ENCODE assay signal across 11 cellular contexts in genomic region chr1:202158810-202159533, GRCh38. TPM values are rescaled to one million over a fixed set of nuclear protein-coding genes. Genes with fewer than 3 reads are reported as not detected.
A peak's percentile ranks its signal among the peaks of the same experiment; 100 is the strongest.
DNase-seq lines count a peak whose midpoint lies in the region; ATAC-seq and TF ChIP-seq lines count a peak whose summit lies in the region.
"Had no signal": no experiment of that assay in that cellular context is flagged by ENCODE, and none has a peak within 500 bp of the region (broad histone marks: within the 10 kb centered on the region; RNA-seq: fewer than 3 reads in every experiment).

No MANE protein-coding gene starts in this region.

- H4K20me1 ChIP-seq in OCI-LY7 (ENCODE audit: insufficient read depth, low read length), result no peaks in the 10 kb centered on the region

- H3K9me2 ChIP-seq in OCI-LY7 (ENCODE audit: insufficient read depth, low read length), result no peaks in the 10 kb centered on the region

- ATAC-seq in GM18909 (IDR thresholded peaks at IDR 0.05; ENCODE audit: poor library complexity, unreplicated experiment) (no peak), heart right ventricle (no peak)

- H3K27ac ChIP-seq in OCI-LY7 (ENCODE audit: low read depth, low read length, poor library complexity, severe bottlenecking) (peak overlapping the region; percentile 89), transverse colon (peak overlapping the region; percentile 67 to 75 (median 70)), heart right ventricle (peak overlapping the region in 1 of 10 donors; percentile 93)
- H3K27ac ChIP-seq: C4-2B, GM23248 had no signal

- H3K9me3 ChIP-seq in OCI-LY7 (ENCODE audit: low read length), result no peaks in the 10 kb centered on the region
- no peaks in the 10 kb centered on the region for H3K9me3 ChIP-seq in transverse colon
- no peaks in the 10 kb centered on the region for H3K9me3 ChIP-seq in heart right ventricle

- H3K27me3 ChIP-seq in transverse colon, result no peaks in the 10 kb centered on the region
- H3K27me3 ChIP-seq in heart right ventricle, result no peaks in the 10 kb centered on the region

- no peaks in the 10 kb centered on the region for H3K9me3 Mint-ChIP-seq in activated naive CD4-positive, alpha-beta T cell treated with anti-CD3 and anti-CD28 coated beads for 36 hours
- H3K9me3 Mint-ChIP-seq in dendritic cell treated with granulocyte-macrophage colony-stimulating factor and Interleukin-4, amounts not matched to agents 40 ng/mL and 50 ng/mL, for 4 days, result no peaks in the 10 kb centered on the region

- peaks cover 92% of the 10 kb centered on the region for H3K4me1 ChIP-seq in OCI-LY7 (ENCODE audit: insufficient read depth, low read length, poor library complexity, severe bottlenecking)
- H3K4me1 ChIP-seq in transverse colon, result peaks cover 0 to 15% (median 4%) of the 10 kb centered on the region in 4 donors
- peaks cover 0 to 53% (median 6%) of the 10 kb centered on the region in 9 donors for H3K4me1 ChIP-seq in heart right ventricle

- CTCF ChIA-PET in activated naive CD4-positive, alpha-beta T cell treated with anti-CD3 and anti-CD28 coated beads for 36 hours (lab: Charles Lee), result interaction anchor here (1.2 to 2.3 kb wide), 7 partner anchors 12 to 158 kb away, joined by 4 to 13 read pairs (median 9); partner anchors contain the start of genes ARL8A and LGR6
- CTCF ChIA-PET in OCI-LY7 (lab: Charles Lee; ENCODE audit: unreplicated experiment), result no interaction called here

- no peak for TF ChIP-seq EP300 in transverse colon (IDR thresholded peaks at IDR 0.05; ENCODE audit: low read depth)

- peak overlapping the region; percentile 100 for H3K27ac Mint-ChIP-seq in activated naive CD4-positive, alpha-beta T cell treated with anti-CD3 and anti-CD28 coated beads for 36 hours
- H3K27ac Mint-ChIP-seq in dendritic cell treated with granulocyte-macrophage colony-stimulating factor and Interleukin-4, amounts not matched to agents 40 ng/mL and 50 ng/mL, for 4 days, result peak overlapping the region; percentile 92

- no TSS peak for BruUV-seq in OCI-LY7 (replicated peaks; lab: Mats Ljungman, UMichigan)

- POLR2A ChIA-PET in OCI-LY7 (lab: Charles Lee), result interaction anchor here (0.5 to 1.7 kb wide), 4 partner anchors 12 to 384 kb away, joined by 3 to 7 read pairs (median 4); no protein-coding TSS in a partner anchor

- H3K27me3 Mint-ChIP-seq in activated naive CD4-positive, alpha-beta T cell treated with anti-CD3 and anti-CD28 coated beads for 36 hours (ENCODE audit: low read depth), result no peaks in the 10 kb centered on the region
- H3K27me3 Mint-ChIP-seq in dendritic cell treated with granulocyte-macrophage colony-stimulating factor and Interleukin-4, amounts not matched to agents 40 ng/mL and 50 ng/mL, for 4 days, result peaks cover 1% of the 10 kb centered on the region

- H3K4me1 Mint-ChIP-seq in activated naive CD4-positive, alpha-beta T cell treated with anti-CD3 and anti-CD28 coated beads for 36 hours (ENCODE audit: low read depth), result peaks cover 77% of the 10 kb centered on the region
- peaks cover 92% of the 10 kb centered on the region for H3K4me1 Mint-ChIP-seq in dendritic cell treated with granulocyte-macrophage colony-stimulating factor and Interleukin-4, amounts not matched to agents 40 ng/mL and 50 ng/mL, for 4 days (ENCODE audit: low read depth)

- in situ Hi-C loops in transverse colon (cut with MboI; ENCODE audit: low pct_ligation_motif_present in 1 of 4, low pct_unique_long_range_greater_than_20kb in 1 of 4, low sequenced_read_pairs in 3 of 4), result no loop called here

- H2AFZ ChIP-seq in OCI-LY7 (ENCODE audit: low read length), result peak overlapping the region; percentile 24; the same call in 1 of the 2 replicates
- H2AFZ ChIP-seq: GM23248 had no signal

- peaks cover 30% of the 10 kb centered on the region; the same call in 1 of the 2 replicates for H3K79me2 ChIP-seq in OCI-LY7 (ENCODE audit: insufficient read depth, low read depth, low read length)

- peak overlapping the region; percentile 95 for H3K4me2 ChIP-seq in OCI-LY7 (ENCODE audit: low read length)

- peak; percentile 59 for DNase-seq in activated naive CD4-positive, alpha-beta T cell treated with anti-CD3 and anti-CD28 coated beads for 36 hours
- no peak for DNase-seq in activated naive CD4-positive, alpha-beta T cell (lab: John Stamatoyannopoulos, UW)
- DNase-seq in OCI-LY7 (ENCODE audit: low spot score) (peak; percentile 70), transverse colon (no peak), heart right ventricle (no peak), T1000 (lab: John Stamatoyannopoulos, UW) (no peak)
- DNase-seq: GM23248, NCI-H1105 treated with DMSO at 0.1 percent for 48 hours had no signal

- peak; percentile 79 for TF ChIP-seq CTCF in OCI-LY7 (conservative IDR thresholded peaks at IDR 0.05; ENCODE audit: low read length)
- TF ChIP-seq CTCF in transverse colon (IDR thresholded peaks at IDR 0.05), result no peak
- no peak for TF ChIP-seq CTCF in heart right ventricle (IDR thresholded peaks at IDR 0.05)

- no peak for TF ChIP-seq POLR2A in transverse colon (IDR thresholded peaks at IDR 0.05)

- H3K36me3 ChIP-seq in OCI-LY7 (ENCODE audit: insufficient read depth, low read length) (peaks cover 40% of the 10 kb centered on the region), transverse colon (no peaks in the 10 kb centered on the region), heart right ventricle (peaks cover 0 to 5% (median 0%) of the 10 kb centered on the region in 9 donors)

- peaks cover 45% of the 10 kb centered on the region for H3K36me3 Mint-ChIP-seq in activated naive CD4-positive, alpha-beta T cell treated with anti-CD3 and anti-CD28 coated beads for 36 hours (ENCODE audit: low read depth)
- H3K36me3 Mint-ChIP-seq in dendritic cell treated with granulocyte-macrophage colony-stimulating factor and Interleukin-4, amounts not matched to agents 40 ng/mL and 50 ng/mL, for 4 days (ENCODE audit: low read depth), result peaks cover 64% of the 10 kb centered on the region

- 77 to 92% methylated on average over 2 to 10 of the region's 10 CpGs for WGBS in transverse colon (ENCODE audit: low coverage in 1 of 2), 2 donors
- WGBS in heart right ventricle, 2 donors, result 95% methylated on average over 10 of the region's 10 CpGs

- intact Hi-C loops in activated naive CD4-positive, alpha-beta T cell treated with anti-CD3 and anti-CD28 coated beads for 36 hours (cut with micrococcal nuclease), result no loop called here
- intact Hi-C loops in OCI-LY7 (cut with micrococcal nuclease; ENCODE audit: unreplicated experiment) (no loop called here), transverse colon (cut with DNase I; ENCODE audit: low total_unique reads) (no loop called here), heart right ventricle (cut with DNase I) (no loop called here)
- intact Hi-C loops in dendritic cell treated with granulocyte-macrophage colony-stimulating factor and Interleukin-4, amounts not matched to agents 40 ng/mL and 50 ng/mL, for 4 days (cut with micrococcal nuclease), result no loop called here

- H3K4me3 ChIP-seq in OCI-LY7 (ENCODE audit: low read depth, low read length, poor library complexity, severe bottlenecking) (peak overlapping the region; percentile 73), transverse colon (peak overlapping the region in 3 of 4 donors; percentile 9 to 41 (median 25)), heart right ventricle (peak overlapping the region in 1 of 10 donors; percentile 61)
- H3K4me3 ChIP-seq: GM23248 had no signal

- peak overlapping the region; percentile 99 for H3K4me3 Mint-ChIP-seq in activated naive CD4-positive, alpha-beta T cell treated with anti-CD3 and anti-CD28 coated beads for 36 hours
- H3K4me3 Mint-ChIP-seq in dendritic cell treated with granulocyte-macrophage colony-stimulating factor and Interleukin-4, amounts not matched to agents 40 ng/mL and 50 ng/mL, for 4 days, result peak overlapping the region; percentile 95

RNA-seq across cellular contexts. Expression of gene PTPN7, which starts 1.4 kb away (rescaled TPM):
- 100 to 1,000 TPM; 112 to 119 TPM for total RNA-seq in activated naive CD4-positive, alpha-beta T cell treated with anti-CD3 and anti-CD28 coated beads for 36 hours
- total RNA-seq in OCI-LY7 (2014; rRNA removed; shearing (Covaris generic)), result 54.2 and 67.5 TPM in 2 replicates
- 79.1 and 83.1 TPM in 2 replicates for total RNA-seq in OCI-LY7 (2022)
- total RNA-seq in transverse colon, result 10 to 100 TPM in 2 of 4 donors, 1 to 10 TPM in 1, not detected in 1; 5.2 to 32.5 (median 14.0) TPM
- total RNA-seq in heart right ventricle, result 1 to 10 TPM in 2 of 10 donors, under 1 TPM in 8; 0.09 to 6.2 (median 0.47) TPM
- under 1 TPM; 0.32 to 0.51 TPM for polyA plus RNA-seq in heart right ventricle
- total RNA-seq: GM23248 had no signal
- polyA plus RNA-seq: GM23248 had no signal

RNA-seq across cellular contexts. Expression of gene ARL8A, which starts 14.4 kb away (rescaled TPM):
- total RNA-seq in activated naive CD4-positive, alpha-beta T cell treated with anti-CD3 and anti-CD28 coated beads for 36 hours, result 10 to 100 TPM; 28.1 to 30.6 TPM
- total RNA-seq in OCI-LY7 (2014; rRNA removed; shearing (Covaris generic)), result 25.1 and 25.7 TPM in 2 replicates
- total RNA-seq in OCI-LY7 (2022) (44.6 and 46.1 TPM in 2 replicates), transverse colon (10 to 100 TPM in 3 of 4 donors, 1 to 10 TPM in 1; 9.0 to 27.2 (median 21.6) TPM), heart right ventricle (10 to 100 TPM; 70.9 to 92.7 (median 83.4) TPM)
- 10 to 100 TPM; 21.5 to 29.6 TPM for polyA plus RNA-seq in heart right ventricle

RNA-seq across cellular contexts. Expression of gene LGR6, which starts 34.6 kb away (rescaled TPM):
- total RNA-seq in activated naive CD4-positive, alpha-beta T cell treated with anti-CD3 and anti-CD28 coated beads for 36 hours, result under 1 TPM; 0.19 to 0.22 TPM
- total RNA-seq in OCI-LY7 (2014; rRNA removed; shearing (Covaris generic)), result not detected in 2 replicates
- total RNA-seq in OCI-LY7 (2022) (not detected in 2 replicates), transverse colon (1 to 10 TPM in 1 of 4 donors, under 1 TPM in 1, not detected in 2; 0.41 to 1.6 TPM), heart right ventricle (10 to 100 TPM in 2 of 10 donors, 1 to 10 TPM in 3, under 1 TPM in 5; 0.19 to 13.5 (median 1.0) TPM)
- polyA plus RNA-seq in heart right ventricle, result 1 to 10 TPM; 3.2 to 3.7 TPM
- total RNA-seq: GM23248 had no signal
- polyA plus RNA-seq: GM23248 had no signal

RNA-seq across cellular contexts. Expression of gene GPR37L1, which starts 36.3 kb away (rescaled TPM):
- not detected for total RNA-seq in activated naive CD4-positive, alpha-beta T cell treated with anti-CD3 and anti-CD28 coated beads for 36 hours
- 0.03 TPM in 1 of 2 replicates, not detected in the other for total RNA-seq in OCI-LY7 (2014; rRNA removed; shearing (Covaris generic))
- total RNA-seq in OCI-LY7 (2022) (not detected in 2 replicates), transverse colon (under 1 TPM in 2 of 4 donors, not detected in 2; 0.55 to 0.95 TPM), heart right ventricle (under 1 TPM in 4 of 10 donors, not detected in 6; 0.04 to 0.20 (median 0.06) TPM)
- polyA plus RNA-seq in heart right ventricle, result under 1 TPM in 1 of 2 donors, not detected in 1; 0.03 TPM
- total RNA-seq: GM23248 had no signal

Comparison
In these comparisons a context has a peak if more than half of its experiments do, and no peak if none do; other contexts are left out.
1. DNase-seq: peak in activated naive CD4-positive, alpha-beta T cell treated with anti-CD3 and anti-CD28 coated beads for 36 hours (single experiment) and OCI-LY7 (single experiment); none in activated naive CD4-positive, alpha-beta T cell (0 of 4), transverse colon (single experiment), heart right ventricle (0 of 2) and T1000 (single experiment).